In the genomic region with DNA sequence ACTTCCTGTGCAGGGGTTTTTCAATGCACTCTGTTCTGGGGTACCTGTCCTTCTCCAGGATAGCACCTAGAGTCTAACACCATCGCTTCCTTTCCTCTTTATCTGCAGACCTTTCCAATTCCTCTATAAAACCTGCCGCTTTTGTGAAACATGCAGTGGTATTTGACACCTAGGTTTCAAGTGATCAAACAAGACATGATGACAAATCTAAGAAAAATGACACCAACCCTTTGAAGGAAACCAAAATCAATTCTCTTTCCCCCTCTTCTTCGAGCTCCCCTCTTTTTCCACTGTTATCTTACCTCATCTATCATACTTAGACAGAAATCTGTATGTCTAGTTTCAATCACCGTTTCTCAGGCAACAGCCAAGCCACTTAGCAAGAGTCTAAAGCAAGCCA, we compare ENCODE assay signal across 19 cellular contexts. TPM values are rescaled to one million over a fixed set of nuclear protein-coding genes. Genes with fewer than 3 reads are reported as not detected.
A peak's percentile ranks its signal among the peaks of the same experiment; 100 is the strongest.
DNase-seq lines count a peak whose midpoint lies in the region; ATAC-seq and TF ChIP-seq lines count a peak whose summit lies in the region.
"Had no signal": no experiment of that assay in that cellular context is flagged by ENCODE, and none has a peak within 500 bp of the region (broad histone marks: within the 10 kb centered on the region; RNA-seq: fewer than 3 reads in every experiment).

No MANE protein-coding gene starts in this region.

- TF ChIP-seq CTCF in Calu3 (IDR thresholded peaks at IDR 0.05; ENCODE audit: unreplicated experiment) (no peak), PC-9 (conservative IDR thresholded peaks at IDR 0.05) (no peak), thyroid gland (IDR thresholded peaks at IDR 0.05) (no peak)

- H3K9me3 Mint-ChIP-seq in Calu3 (ENCODE audit: low read depth, unreplicated experiment): peaks cover 5% of the 10 kb centered on the region
- H3K9me3 Mint-ChIP-seq: CD4-positive, alpha-beta T cell had no signal

- H3K27me3 ChIP-seq in PC-9 (ENCODE audit: insufficient read depth, low read depth) (no peaks in the 10 kb centered on the region), mesendoderm (ENCODE audit: insufficient read depth, low read length, poor library complexity) (no peaks in the 10 kb centered on the region), thyroid gland (no peaks in the 10 kb centered on the region)
- H3K27me3 ChIP-seq: BE2C; BLaER1 treated with 17β-estradiol and CSF1 and Interleukin-3, amounts not matched to agents 10 nM and 100 nM had no signal

- DNase-seq in Calu3: peak; percentile 30
- DNase-seq in HT-29 (ENCODE audit: low spot score): peak; percentile 14
- DNase-seq in PC-9: peak in 1 of 2 experiments; percentile 85
- peak; percentile 67 for DNase-seq in mesendoderm
- no peak for DNase-seq in activated naive CD4-positive, alpha-beta T cell treated with Interleukin-2 at 50 U/mL for 16 hours
- DNase-seq in thyroid gland: no peak
- DNase-seq: 8988T; ACHN; AML-193; BE2C; CD4-positive, alpha-beta T cell; CD8-positive, alpha-beta memory T cell; DND-41 had no signal

- H2AFZ ChIP-seq in PC-9: no peak overlapping the region

- H3K4ac ChIP-seq in mesendoderm (ENCODE audit: low read depth, low read length): no peak overlapping the region

- BruUV-seq in Calu3 (replicated peaks; lab: Mats Ljungman, UMichigan) (no TSS peak), PC-9 (replicated peaks; lab: Mats Ljungman, UMichigan) (no TSS peak)

- POLR2A ChIA-PET in PC-9 (lab: Charles Lee; ENCODE audit: unreplicated experiment): interaction anchor here (0.6 kb wide), 1 partner anchor 9 kb away, joined by 5 read pairs; no protein-coding TSS in a partner anchor

- H3K4me1 Mint-ChIP-seq in Calu3 (ENCODE audit: low read depth, unreplicated experiment): peaks cover 40% of the 10 kb centered on the region
- H3K4me1 Mint-ChIP-seq: CD14-positive monocyte; CD8-positive, alpha-beta memory T cell had no signal

- no peak overlapping the region for H3K18ac ChIP-seq in mesendoderm (ENCODE audit: low read length)

- H3K4me2 ChIP-seq in PC-9: peak overlapping the region; percentile 49
- no peak overlapping the region for H3K4me2 ChIP-seq in mesendoderm (ENCODE audit: low read length)
- H3K4me2 ChIP-seq: A549; BLaER1 treated with 17β-estradiol and CSF1 and Interleukin-3, amounts not matched to agents 10 nM and 100 nM; GM23338 had no signal

- TF ChIP-seq POLR2A in thyroid gland (IDR thresholded peaks at IDR 0.05): no peak

- CTCF ChIA-PET in Calu3 (lab: Charles Lee): interaction anchor here (1.8 kb wide), 1 partner anchor 12 kb away, joined by 6 read pairs; no protein-coding TSS in a partner anchor
- CTCF ChIA-PET in PC-9 (lab: Charles Lee): no interaction called here

- no peak overlapping the region for H2AK5ac ChIP-seq in mesendoderm (ENCODE audit: low read length)

- H3K27me3 Mint-ChIP-seq in Calu3 (ENCODE audit: unreplicated experiment): no peaks in the 10 kb centered on the region
- H3K27me3 Mint-ChIP-seq: CD4-positive, alpha-beta T cell; CD8-positive, alpha-beta memory T cell had no signal

- WGBS in mesendoderm (ENCODE audit: extremely low coverage, insufficient coverage, low lambda C conversion rate): no CpG with 5 or more reads among the region's 4 CpGs
- 80 to 81% methylated on average over 4 of the region's 4 CpGs for WGBS in thyroid gland, 2 donors

- no peak overlapping the region for H4K5ac ChIP-seq in mesendoderm (ENCODE audit: low read length)

- no peak overlapping the region for H4K8ac ChIP-seq in mesendoderm (ENCODE audit: low read depth, low read length)

- intact Hi-C loops in Calu3 (cut with micrococcal nuclease; ENCODE audit: unreplicated experiment): loop anchor here (5.0 kb wide), 1 partner anchor 79 kb away; no protein-coding TSS in a partner anchor
- intact Hi-C loops in PC-9 (cut with micrococcal nuclease; ENCODE audit: unreplicated experiment): no loop called here
- intact Hi-C loops in thyroid gland (cut with DNase I): no loop called here

- H3K9me3 ChIP-seq in PC-9 (ENCODE audit: insufficient read depth, low read depth) (no peaks in the 10 kb centered on the region), thyroid gland (no peaks in the 10 kb centered on the region)
- H3K9me3 ChIP-seq: A549; BE2C; BLaER1 treated with 17β-estradiol and CSF1 and Interleukin-3, amounts not matched to agents 10 nM and 100 nM; HAP-1 had no signal

- peak overlapping the region; percentile 53 for H3K27ac Mint-ChIP-seq in Calu3 (ENCODE audit: unreplicated experiment)
- H3K27ac Mint-ChIP-seq: CD14-positive monocyte; CD4-positive, alpha-beta T cell; CD8-positive, alpha-beta memory T cell; GM23338 had no signal

- no peak for ATAC-seq in GM21390 (IDR thresholded peaks at IDR 0.05; ENCODE audit: unreplicated experiment)
- ATAC-seq: A549, GM23338 had no signal

- H3K79me1 ChIP-seq in mesendoderm (ENCODE audit: low read length): no peaks in the 10 kb centered on the region

- H3K23ac ChIP-seq in mesendoderm (ENCODE audit: low read length): no peak overlapping the region

- H2BK120ac ChIP-seq in mesendoderm (ENCODE audit: low read depth, low read length): no peak overlapping the region

- no peaks in the 10 kb centered on the region for H3K36me3 Mint-ChIP-seq in Calu3 (ENCODE audit: insufficient read depth, unreplicated experiment)
- H3K36me3 Mint-ChIP-seq: CD14-positive monocyte; CD8-positive, alpha-beta memory T cell had no signal

- H3K4me3 Mint-ChIP-seq in Calu3 (ENCODE audit: low read depth, unreplicated experiment): peak overlapping the region; percentile 15
- H3K4me3 Mint-ChIP-seq: CD14-positive monocyte; CD4-positive, alpha-beta T cell; CD8-positive, alpha-beta memory T cell; GM23338 had no signal

- no peak overlapping the region for H2BK5ac ChIP-seq in mesendoderm (ENCODE audit: low read length)

- H3K9me2 ChIP-seq in PC-9 (ENCODE audit: insufficient read depth): no peaks in the 10 kb centered on the region

- no peaks in the 10 kb centered on the region for H3K36me3 ChIP-seq in PC-9 (ENCODE audit: low read depth)
- H3K36me3 ChIP-seq in mesendoderm (ENCODE audit: control insufficient read depth, insufficient read depth, low read length): no peaks in the 10 kb centered on the region
- H3K36me3 ChIP-seq in thyroid gland: no peaks in the 10 kb centered on the region
- H3K36me3 ChIP-seq: BE2C; BLaER1 treated with 17β-estradiol and CSF1 and Interleukin-3, amounts not matched to agents 10 nM and 100 nM; HAP-1 had no signal

- H3K9ac ChIP-seq in mesendoderm (ENCODE audit: low read length): no peak overlapping the region
- H3K9ac ChIP-seq: BLaER1 treated with 17β-estradiol and CSF1 and Interleukin-3, amounts not matched to agents 10 nM and 100 nM had no signal

- no peaks in the 10 kb centered on the region for H4K20me1 ChIP-seq in PC-9 (ENCODE audit: insufficient read depth)
- H4K20me1 ChIP-seq: BLaER1 treated with 17β-estradiol and CSF1 and Interleukin-3, amounts not matched to agents 10 nM and 100 nM had no signal

- H2BK15ac ChIP-seq in mesendoderm (replicated peaks; ENCODE audit: low read depth): no peak overlapping the region

- H3K27ac ChIP-seq in PC-9 (peak overlapping the region; percentile 53), mesendoderm (ENCODE audit: low read depth, low read length) (no peak overlapping the region), thyroid gland (no peak overlapping the region)
- H3K27ac ChIP-seq: A549; BLaER1 treated with 17β-estradiol and CSF1 and Interleukin-3, amounts not matched to agents 10 nM and 100 nM had no signal

- peak overlapping the region; percentile 1; the same call in 1 of the 2 replicates for H3K4me3 ChIP-seq in PC-9
- H3K4me3 ChIP-seq in mesendoderm (ENCODE audit: low read length): no peak overlapping the region
- H3K4me3 ChIP-seq in thyroid gland (replicated peaks in 1 of 3): no peak overlapping the region
- H3K4me3 ChIP-seq: A549; BLaER1 treated with 17β-estradiol and CSF1 and Interleukin-3, amounts not matched to agents 10 nM and 100 nM; GM23338; HAP-1 had no signal

- no peak overlapping the region for H3K56ac ChIP-seq in mesendoderm (ENCODE audit: low read length)

- H3K79me2 ChIP-seq in PC-9 (ENCODE audit: low read depth) (no peaks in the 10 kb centered on the region), mesendoderm (ENCODE audit: control insufficient read depth, insufficient read depth, low read length) (no peaks in the 10 kb centered on the region)

- peaks cover 17% of the 10 kb centered on the region for H3F3A ChIP-seq in PC-9 (ENCODE audit: insufficient read depth, low read depth)

- H3K4me1 ChIP-seq in PC-9 (replicated peaks; ENCODE audit: insufficient read depth): peaks cover 27% of the 10 kb centered on the region
- no peaks in the 10 kb centered on the region for H3K4me1 ChIP-seq in mesendoderm (ENCODE audit: control insufficient read depth, low read depth, low read length)
- no peaks in the 10 kb centered on the region for H3K4me1 ChIP-seq in thyroid gland
- H3K4me1 ChIP-seq: A549, BE2C, HAP-1 had no signal

RNA-seq across cellular contexts. Expression of a gene that starts 25.6 kb away (rescaled TPM):
- 69.3 and 117 TPM in 2 replicates for total RNA-seq in Calu3 (2022)
- 3.7 and 7.5 TPM in 2 replicates for total RNA-seq in HT-29 (2014; rRNA removed; shearing (Covaris generic))
- 14.5 and 17.0 TPM in 2 replicates for total RNA-seq in PC-9 (2021)
- 3.8 TPM for polyA plus RNA-seq in mesendoderm (2013, experiment 1 of 2)
- 3.2 TPM for polyA plus RNA-seq in mesendoderm (2013, experiment 2 of 2)
- 10 to 100 TPM; 20.2 to 35.0 (median 26.7) TPM for total RNA-seq in thyroid gland
- total RNA-seq: CD4-positive, alpha-beta T cell; CD8-positive, alpha-beta memory T cell had no signal
- polyA plus RNA-seq: CD8-positive, alpha-beta memory T cell had no signal

RNA-seq across cellular contexts. Expression of a gene that starts 52.7 kb away (rescaled TPM):
- 1,275 and 1,278 TPM in 2 replicates for total RNA-seq in Calu3 (2022)
- total RNA-seq in HT-29 (2014; rRNA removed; shearing (Covaris generic)): 7.4 and 11.0 TPM in 2 replicates
- 2.1 and 5.2 TPM in 2 replicates for total RNA-seq in PC-9 (2021)
- polyA plus RNA-seq in mesendoderm (2013, experiment 1 of 2): 1.4 TPM
- polyA plus RNA-seq in mesendoderm (2013, experiment 2 of 2): 1.2 TPM
- not detected for total RNA-seq in thyroid gland
- total RNA-seq: CD4-positive, alpha-beta T cell; CD8-positive, alpha-beta memory T cell had no signal
- polyA plus RNA-seq: A549; CD14-positive monocyte; CD8-positive, alpha-beta memory T cell had no signal

Comparison
In these comparisons a context has a peak if more than half of its experiments do, and no peak if none do; other contexts are left out.
1. DNase-seq: peak in Calu3 (single experiment), HT-29 (single experiment) and mesendoderm (single experiment); none in activated naive CD4-positive, alpha-beta T cell treated with Interleukin-2 at 50 U/mL for 16 hours (single experiment) and thyroid gland (0 of 2).
2. RNA of a gene that starts 52.7 kb away (total RNA-seq): 1,275 to 1,278 TPM in Calu3; 7.4 to 11.0 TPM in HT-29, 2.1 to 5.2 TPM in PC-9 and not detected in thyroid gland; every median in the first group is over 100 times any median in the second.